21 cellular contexts compared by ENCODE assay signal in the genomic region with DNA sequence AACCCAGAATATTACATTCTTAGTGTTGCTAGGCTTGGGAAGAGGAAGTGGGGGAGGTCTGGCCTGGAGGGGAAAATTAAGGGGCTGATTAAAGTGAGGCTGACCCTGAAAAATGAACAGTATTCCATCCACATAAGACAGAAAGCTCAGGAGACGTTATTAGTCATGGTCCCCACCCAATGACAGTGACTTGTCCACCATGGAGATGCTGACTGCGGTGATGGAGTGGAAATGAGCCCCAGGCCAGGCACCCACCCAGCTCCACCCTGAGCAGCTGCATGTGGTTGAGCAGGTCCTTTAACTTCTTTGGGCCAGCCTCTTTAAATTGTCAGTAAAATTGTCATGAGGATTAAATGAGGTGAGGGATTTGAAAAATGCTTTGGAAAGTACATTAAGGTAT. TPM values are rescaled to one million over a fixed set of nuclear protein-coding genes. Genes with fewer than 3 reads are reported as not detected.
"Had no signal": no experiment of that assay in that cellular context is flagged by ENCODE, and none has a peak within 500 bp of the region (broad histone marks: within the 10 kb centered on the region; RNA-seq: fewer than 3 reads in every experiment).

No MANE protein-coding gene starts in this region.

- H3K27me3 ChIP-seq: SJSA1 had no signal

- H3K36me3 ChIP-seq: SJSA1 had no signal

- H3K27ac ChIP-seq: SJSA1 had no signal

- H3K4me1 ChIP-seq: SJSA1 had no signal

- ATAC-seq: activated CD4-positive, CD25-positive, alpha-beta regulatory T cell treated with anti-CD3 and anti-CD28 coated beads, Interleukin-2, amount 50 U/mL, for 24 hours; activated CD8-positive, alpha-beta T cell treated with anti-CD3 and anti-CD28 coated beads for 36 hours; K562; Panc1; Right ventricle myocardium inferior; SK-N-SH treated with all-trans-retinoic acid at 6 μM for 48 hours had no signal

- FAIRE-seq: astrocyte, K562 had no signal

- H3K9me3 ChIP-seq: SJSA1 had no signal

- DNase-seq: activated CD4-positive, alpha-beta T cell treated with anti-CD3 and anti-CD28 coated beads for 4 hours; activated CD8-positive, alpha-beta memory T cell treated with anti-CD3 and anti-CD28 coated beads, Interleukin-2, amount 50 U/mL, for 4 hours; activated CD8-positive, alpha-beta T cell treated with anti-CD3 and anti-CD28 coated beads for 36 hours; activated naive CD4-positive, alpha-beta T cell treated with anti-CD3 and anti-CD28 coated beads, Interleukin-2, amount 50 U/mL, for 16 hours; amygdala; Kasumi-1; NCI-H1048; NCI-H146; NCI-H187 treated with DMSO at 0.1 percent for 48 hours; NCI-H2081 treated with DMSO at 0.1 percent for 48 hours; NCI-H446 treated with DMSO at 0.1 percent for 48 hours; NCI-H524 treated with DMSO at 0.1 percent for 48 hours; NCI-H774; RPMI8226 had no signal

- H3K4me3 ChIP-seq: K562, SJSA1 had no signal

RNA-seq across cellular contexts. Expression of a gene that starts 1.4 kb away (rescaled TPM):
- total RNA-seq: activated CD8-positive, alpha-beta T cell treated with anti-CD3 and anti-CD28 coated beads for 36 hours; astrocyte; K562; Right ventricle myocardium inferior; SJSA1 had no signal
- polyA plus RNA-seq: K562 had no signal

RNA-seq across cellular contexts. Expression of a gene that starts 14.8 kb away (rescaled TPM):
- total RNA-seq: activated CD8-positive, alpha-beta T cell treated with anti-CD3 and anti-CD28 coated beads for 36 hours; astrocyte; K562; Right ventricle myocardium inferior; SJSA1 had no signal
- polyA plus RNA-seq: K562 had no signal

RNA-seq across cellular contexts. Expression of a gene that starts 22.0 kb away (rescaled TPM):
- total RNA-seq: activated CD8-positive, alpha-beta T cell treated with anti-CD3 and anti-CD28 coated beads for 36 hours; astrocyte; K562; Right ventricle myocardium inferior; SJSA1 had no signal
- polyA plus RNA-seq: K562 had no signal

RNA-seq across cellular contexts. Expression of a gene that starts 32.5 kb away (rescaled TPM):
- total RNA-seq: activated CD8-positive, alpha-beta T cell treated with anti-CD3 and anti-CD28 coated beads for 36 hours; K562; Right ventricle myocardium inferior; SJSA1 had no signal
- polyA plus RNA-seq: K562 had no signal
